In the genomic region with DNA sequence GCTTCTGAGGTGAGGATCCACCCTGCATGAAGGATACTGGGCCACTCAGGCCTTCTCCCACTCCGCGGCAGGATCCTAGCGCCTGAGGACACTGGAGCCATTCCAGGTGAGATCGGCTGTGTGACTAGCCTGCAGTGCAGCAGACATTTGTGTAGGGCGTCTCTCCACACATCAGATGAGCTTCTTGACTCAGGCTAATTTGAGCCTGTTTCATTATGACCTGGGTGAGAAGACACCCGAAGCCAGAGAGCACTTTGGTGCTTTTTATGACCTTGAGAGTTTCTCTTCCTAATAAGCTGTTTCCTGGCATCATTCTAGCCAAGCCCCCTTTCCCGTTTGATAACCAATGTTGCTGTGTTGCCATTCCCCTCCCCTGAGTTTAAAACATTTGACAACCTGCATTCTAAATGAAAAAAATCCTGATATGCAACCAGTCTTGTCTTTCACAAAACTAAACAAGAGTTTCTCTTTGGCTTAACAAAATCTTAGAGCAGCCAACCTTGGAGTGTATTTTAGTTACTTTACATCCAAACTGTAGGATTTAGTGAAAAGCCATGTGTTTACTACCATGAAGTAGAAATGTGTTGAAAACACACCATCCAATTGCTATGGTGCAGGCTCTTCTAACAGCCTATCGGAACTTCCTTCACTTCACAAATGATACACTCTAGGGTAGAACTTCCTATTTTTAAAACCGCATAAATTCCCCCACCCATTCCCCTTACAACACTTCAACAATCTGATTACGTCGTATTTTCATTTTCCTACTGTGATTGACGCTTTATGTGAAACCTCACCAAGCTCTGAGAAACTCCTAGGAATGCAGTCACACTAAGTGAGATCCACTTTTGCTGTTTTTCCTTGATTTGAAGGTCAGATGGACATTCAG, we compare ENCODE assay signal across 8 cellular contexts.
A peak's percentile ranks its signal among the peaks of the same experiment; 100 is the strongest.
DNase-seq lines count a peak whose midpoint lies in the region; ATAC-seq and TF ChIP-seq lines count a peak whose summit lies in the region.

No MANE protein-coding gene starts in this region.

- no peak for TF ChIP-seq CTCF in endodermal cell (conservative IDR thresholded peaks at IDR 0.05)

- ATAC-seq in GM18505 (IDR thresholded peaks at IDR 0.05; ENCODE audit: unreplicated experiment): peak; percentile 81
- peak; percentile 88 for ATAC-seq in GM21526 (IDR thresholded peaks at IDR 0.05; ENCODE audit: low FRiP score, unreplicated experiment)
- ATAC-seq in HG03575 (IDR thresholded peaks at IDR 0.05; ENCODE audit: extremely low read depth, insufficient number of reproducible peaks, low FRiP score, unreplicated experiment): peak; percentile 72
- no peak for ATAC-seq in SK-N-SH treated with all-trans-retinoic acid at 6 μM for 48 hours

- peaks cover 8% of the 10 kb centered on the region for H3K4me1 Mint-ChIP-seq in endodermal cell

- peaks cover 2% of the 10 kb centered on the region for H3K9me3 Mint-ChIP-seq in endodermal cell

- H3K9me3 ChIP-seq in endodermal cell (ENCODE audit: control insufficient read depth, low read length): no peaks in the 10 kb centered on the region

- H3K36me3 Mint-ChIP-seq in endodermal cell (ENCODE audit: low read depth): no peaks in the 10 kb centered on the region

- H3K4me3 ChIP-seq in endodermal cell (ENCODE audit: low read length): no peak overlapping the region

- peak; percentile 46 for DNase-seq in endodermal cell
- DNase-seq in NCI-H69 (lab: John Stamatoyannopoulos, UW): no peak
- DNase-seq in NCI-H510A (lab: John Stamatoyannopoulos, UW): no peak
- no peak for DNase-seq in dermis blood vessel endothelial cell

- H3K4me1 ChIP-seq in endodermal cell (ENCODE audit: control insufficient read depth, insufficient read depth, low read length): no peaks in the 10 kb centered on the region

- H3K4me3 Mint-ChIP-seq in endodermal cell: no peak overlapping the region

- H3K36me3 ChIP-seq in endodermal cell (ENCODE audit: control insufficient read depth, insufficient read depth, low read length): no peaks in the 10 kb centered on the region

- H3K27me3 Mint-ChIP-seq in endodermal cell (ENCODE audit: insufficient read depth): no peaks in the 10 kb centered on the region

- no peak overlapping the region for H3K27ac Mint-ChIP-seq in endodermal cell

- no peak for TF ChIP-seq POLR2A in GM18505 (IDR thresholded peaks at IDR 0.05; ENCODE audit: borderline replicate concordance, extremely low read depth, insufficient read depth, insufficient read length)

- H3K9ac ChIP-seq in endodermal cell (ENCODE audit: extremely low read depth, low read length, poor library complexity, severe bottlenecking): no peak overlapping the region

- H3K27ac ChIP-seq in endodermal cell (ENCODE audit: low read depth, low read length): no peak overlapping the region

- whole genome bisulfite sequencing in endodermal cell (ENCODE audit: insufficient coverage in 1 of 2, insufficient read length in 1 of 2), 2 experiments: 83 to 85% methylated on average over 9 to 12 of the region's 12 CpGs

- H3K27me3 ChIP-seq in endodermal cell (ENCODE audit: control insufficient read depth, insufficient read depth, low read length, poor library complexity, severe bottlenecking): no peaks in the 10 kb centered on the region

TF ChIP-seq in SK-N-SH treated with all-trans-retinoic acid at 6 μM for 48 hours, 23 proteins besides CTCF, POLR2A, EP300 and RAD21:
- TF ChIP-seq BACH2 (CRISPR knock-in tag; IDR thresholded peaks at IDR 0.05; ENCODE audit: borderline replicate concordance) (no peak), ZNF8 (CRISPR knock-in tag; IDR thresholded peaks at IDR 0.05) (no peak), ZNF565 (CRISPR knock-in tag; conservative IDR thresholded peaks at IDR 0.05; ENCODE audit: low read depth) (no peak)
- TF ChIP-seq, protein P1, sequence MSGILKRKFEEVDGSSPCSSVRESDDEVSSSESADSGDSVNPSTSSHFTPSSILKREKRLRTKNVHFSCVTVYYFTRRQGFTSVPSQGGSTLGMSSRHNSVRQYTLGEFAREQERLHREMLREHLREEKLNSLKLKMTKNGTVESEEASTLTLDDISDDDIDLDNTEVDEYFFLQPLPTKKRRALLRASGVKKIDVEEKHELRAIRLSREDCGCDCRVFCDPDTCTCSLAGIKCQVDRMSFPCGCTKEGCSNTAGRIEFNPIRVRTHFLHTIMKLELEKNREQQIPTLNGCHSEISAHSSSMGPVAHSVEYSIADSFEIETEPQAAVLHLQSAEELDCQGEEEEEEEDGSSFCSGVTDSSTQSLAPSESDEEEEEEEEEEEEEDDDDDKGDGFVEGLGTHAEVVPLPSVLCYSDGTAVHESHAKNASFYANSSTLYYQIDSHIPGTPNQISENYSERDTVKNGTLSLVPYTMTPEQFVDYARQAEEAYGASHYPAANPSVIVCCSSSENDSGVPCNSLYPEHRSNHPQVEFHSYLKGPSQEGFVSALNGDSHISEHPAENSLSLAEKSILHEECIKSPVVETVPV (CRISPR knock-in tag; IDR thresholded peaks at IDR 0.05): no peak
